ENCODE assay signal across 26 cellular contexts in genomic region chr19:28998974-28999373, GRCh38.
"Had no signal": no experiment of that assay in that cellular context is flagged by ENCODE, and none has a peak within 500 bp of the region (broad histone marks: within the 10 kb centered on the region; RNA-seq: fewer than 3 reads in every experiment).

No MANE protein-coding gene starts in this region.

- H3K27ac ChIP-seq: HL-60, SJSA1, SK-N-MC had no signal

- H3K36me3 ChIP-seq: MG63, SJSA1 had no signal

- H3K27me3 ChIP-seq: MG63, SJSA1 had no signal

- H3K9me3 ChIP-seq: MG63 had no signal

- H3K4me3 ChIP-seq: MG63, SJSA1, SK-N-MC had no signal

- FAIRE-seq: HTR-8/SVneo, RCC 7860 had no signal

- DNase-seq: IMR-90, Karpas-422, KG1, MG63, NCI-H1092, NCI-H1105 treated with DMSO at 0.1 percent for 48 hours, NCI-H1417 treated with DMSO at 0.1 percent for 48 hours, NCI-H146, NCI-H187, NCI-H2029, NCI-H2081 treated with DMSO at 0.1 percent for 48 hours, NCI-H2171, NCI-H226, NCI-H446, NCI-H510A, NCI-H524 treated with DMSO at 0.1 percent for 48 hours, NCI-H69, NCI-H774, Right ventricle myocardium superior, RPMI8226, SIG-M5 had no signal

- H3K4me1 ChIP-seq: SJSA1 had no signal
